8 cellular contexts compared by ENCODE assay signal in the genomic region with DNA sequence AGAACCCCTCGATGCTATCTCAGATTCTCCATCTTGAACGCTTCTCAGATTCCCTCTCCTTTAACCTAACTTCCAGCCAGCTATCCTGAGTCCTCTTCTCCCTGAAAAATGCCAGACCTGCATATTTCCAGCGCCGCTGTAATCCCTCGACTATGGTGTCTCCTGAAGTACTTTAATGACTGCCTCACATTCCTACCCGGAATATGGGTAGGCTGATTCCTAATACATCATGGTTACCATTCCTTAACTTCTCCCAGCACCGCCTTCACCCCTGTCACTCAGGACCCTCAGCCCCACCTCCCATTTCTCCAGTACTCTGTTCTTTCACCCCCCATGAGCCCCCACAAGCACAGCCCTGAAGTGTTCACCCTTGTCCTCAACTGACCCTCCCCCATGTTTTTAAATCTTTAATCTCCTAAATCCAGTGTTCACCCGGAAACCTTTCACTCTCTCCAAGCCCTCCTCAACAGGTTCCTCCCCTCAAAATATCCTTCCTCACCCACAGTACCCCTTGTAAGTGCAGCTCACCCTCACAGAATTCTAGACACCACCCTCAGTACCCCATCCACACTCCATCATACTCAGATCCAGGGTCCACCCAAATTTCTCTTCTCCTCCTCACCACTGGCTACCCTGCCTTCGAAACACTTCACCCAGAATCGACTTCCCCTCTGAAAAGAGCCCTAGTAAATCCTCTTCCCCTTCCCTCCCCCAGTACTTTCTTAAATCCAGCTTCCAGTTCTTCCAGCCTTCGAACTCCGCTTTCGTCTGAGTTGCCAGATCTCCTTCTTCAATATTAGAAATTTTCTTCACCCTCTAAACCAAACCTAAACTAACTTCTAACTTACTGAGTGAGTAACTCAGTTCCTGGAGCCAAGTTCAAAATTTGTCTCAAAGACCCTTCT. TPM values are rescaled to one million over a fixed set of nuclear protein-coding genes. Genes with fewer than 3 reads are reported as not detected.
A peak's percentile ranks its signal among the peaks of the same experiment; 100 is the strongest.
DNase-seq lines count a peak whose midpoint lies in the region; ATAC-seq, FAIRE-seq and TF ChIP-seq lines count a peak whose summit lies in the region.

No MANE protein-coding gene starts in this region.

- H3K27ac ChIP-seq in OCI-LY3 (ENCODE audit: low read length) (peak overlapping the region; percentile 62), ectodermal cell (ENCODE audit: insufficient read depth, low read depth, low read length, poor library complexity, severe bottlenecking) (peak overlapping the region; percentile 70)

- H3K27me3 ChIP-seq in GM06990 (replicated peaks; ENCODE audit: control insufficient read depth, insufficient read depth, low read length) (no peaks in the 10 kb centered on the region), OCI-LY3 (ENCODE audit: low read depth, low read length) (no peaks in the 10 kb centered on the region), ectodermal cell (ENCODE audit: control insufficient read depth, insufficient read depth, low read length, poor library complexity, severe bottlenecking) (peaks cover 7% of the 10 kb centered on the region)

- peaks cover 13% of the 10 kb centered on the region for H3K4me1 ChIP-seq in OCI-LY3 (ENCODE audit: low read length)
- H3K4me1 ChIP-seq in ectodermal cell (ENCODE audit: control insufficient read depth, insufficient read depth, low read length) = peaks cover 12% of the 10 kb centered on the region

- H3K9me3 ChIP-seq in OCI-LY3 (ENCODE audit: insufficient read depth, low read length) = no peaks in the 10 kb centered on the region
- H3K9me3 ChIP-seq in ectodermal cell (ENCODE audit: control insufficient read depth, low read length) = no peaks in the 10 kb centered on the region

- FAIRE-seq in RCC 7860 (lab: Jason Lieb, UNC) = no peak

- H3K36me3 ChIP-seq in GM06990 (ENCODE audit: control insufficient read depth, insufficient read depth, low read length) (no peaks in the 10 kb centered on the region), OCI-LY3 (replicated peaks; ENCODE audit: low read depth, low read length) (peaks cover 5% of the 10 kb centered on the region), ectodermal cell (ENCODE audit: control insufficient read depth, insufficient read depth, low read length) (peaks cover 6% of the 10 kb centered on the region)

- peak overlapping the region; percentile 98 for H3K9ac ChIP-seq in OCI-LY3 (ENCODE audit: low read length)

- TF ChIP-seq CTCF in GM06990 (IDR thresholded peaks at IDR 0.05; ENCODE audit: insufficient read depth, low read length, poor library complexity, severe bottlenecking) (no peak), OCI-LY3 (IDR thresholded peaks at IDR 0.05; ENCODE audit: low read depth, low read length) (no peak)

- WGBS in ectodermal cell, 2 experiments = 43% methylated on average over 13 of the region's 13 CpGs

- H3K4me2 ChIP-seq in OCI-LY3 (ENCODE audit: low read length) = peak overlapping the region; percentile 98

- DNase-seq in GM06990 (ENCODE audit: extremely low read depth, insufficient read length) = no peak
- DNase-seq in myocyte (ENCODE audit: low read depth) = peak; percentile 35
- DNase-seq in NCI-H345 (lab: John Stamatoyannopoulos, UW) = no peak
- DNase-seq in RCC 7860 (ENCODE audit: low spot score) = no peak

- H3K4me3 ChIP-seq in GM06990 (replicated peaks; ENCODE audit: low read depth, low read length) (peak overlapping the region; percentile 86), OCI-LY3 (ENCODE audit: low read length) (peak overlapping the region; percentile 98), ectodermal cell (ENCODE audit: insufficient read depth, low read depth, low read length) (peak overlapping the region; percentile 99)

- peaks cover 15% of the 10 kb centered on the region for H3K79me2 ChIP-seq in OCI-LY3 (ENCODE audit: low read length)

- ATAC-seq in GM19463 (IDR thresholded peaks at IDR 0.05; ENCODE audit: unreplicated experiment) (no peak), HG03097 (IDR thresholded peaks at IDR 0.05; ENCODE audit: low FRiP score, unreplicated experiment) (no peak)

- peak overlapping the region; percentile 97; the same call in 1 of the 2 replicates for H2AFZ ChIP-seq in OCI-LY3 (ENCODE audit: low read depth, low read length)

- no peaks in the 10 kb centered on the region for H4K20me1 ChIP-seq in OCI-LY3 (ENCODE audit: insufficient read depth, low read length)

RNA-seq across cellular contexts. Expression of gene CPT2, which starts 0.9 kb away (rescaled TPM):
- polyA plus RNA-seq in ectodermal cell (2013, experiment 1 of 4) = 24.7 TPM
- polyA plus RNA-seq in ectodermal cell (2013, experiment 2 of 4) = 25.4 TPM
- 23.2 TPM for polyA plus RNA-seq in ectodermal cell (2013, experiment 3 of 4)
- 23.2 TPM for polyA plus RNA-seq in ectodermal cell (2013, experiment 4 of 4)
- 16.7 and 18.3 TPM in 2 replicates for total RNA-seq in myocyte
- polyA plus RNA-seq in myocyte (2012) = 12.4 TPM

RNA-seq across cellular contexts. Expression of gene CZIB, which starts 22.9 kb away (rescaled TPM):
- polyA plus RNA-seq in ectodermal cell (2013, experiment 1 of 4) = 77.9 TPM
- 76.2 TPM for polyA plus RNA-seq in ectodermal cell (2013, experiment 2 of 4)
- 69.9 TPM for polyA plus RNA-seq in ectodermal cell (2013, experiment 3 of 4)
- 79.9 TPM for polyA plus RNA-seq in ectodermal cell (2013, experiment 4 of 4)
- 54.2 and 56.9 TPM in 2 replicates for total RNA-seq in myocyte
- polyA plus RNA-seq in myocyte (2012) = 59.7 TPM

RNA-seq across cellular contexts. Expression of gene MAGOH, which starts 40.8 kb away (rescaled TPM):
- 95.7 TPM for polyA plus RNA-seq in ectodermal cell (2013, experiment 1 of 4)
- 95.6 TPM for polyA plus RNA-seq in ectodermal cell (2013, experiment 2 of 4)
- 87.1 TPM for polyA plus RNA-seq in ectodermal cell (2013, experiment 3 of 4)
- 92.9 TPM for polyA plus RNA-seq in ectodermal cell (2013, experiment 4 of 4)
- total RNA-seq in myocyte = 21.7 and 29.3 TPM in 2 replicates
- 57.4 TPM for polyA plus RNA-seq in myocyte (2012)

RNA-seq across cellular contexts. Expression of gene SLC1A7, which starts 55.1 kb away (rescaled TPM):
- not detected for polyA plus RNA-seq in ectodermal cell (2013, experiment 1 of 4)
- not detected for polyA plus RNA-seq in ectodermal cell (2013, experiment 2 of 4)
- not detected for polyA plus RNA-seq in ectodermal cell (2013, experiment 3 of 4)
- not detected for polyA plus RNA-seq in ectodermal cell (2013, experiment 4 of 4)
- total RNA-seq in myocyte = 0.21 and 0.29 TPM in 2 replicates
- 0.20 TPM for polyA plus RNA-seq in myocyte (2012)
